In genomic region chr17:5077781-5078105, GRCh38 we compare ENCODE assay signal across 8 cellular contexts. TPM values are rescaled to one million over a fixed set of nuclear protein-coding genes. Genes with fewer than 3 reads are reported as not detected.
DNase-seq lines count a peak whose midpoint lies in the region; ATAC-seq and TF ChIP-seq lines count a peak whose summit lies in the region.

No MANE protein-coding gene starts in this region.

- no peak for TF ChIP-seq EP300 in stomach (IDR thresholded peaks at IDR 0.05)

- peak overlapping the region; percentile 4 to 93 (median 62) for H3K4me3 ChIP-seq in adrenal gland
- peak overlapping the region; percentile 71 to 94 (median 84) for H3K4me3 ChIP-seq in stomach

- intact Hi-C loops in adrenal gland (cut with DNase I) (no loop called here), stomach (cut with DNase I; ENCODE audit: low total_unique reads) (no loop called here)

- H3K27ac ChIP-seq in adrenal gland: peak overlapping the region in 4 of 5 donors; percentile 2 to 83 (median 42)
- H3K27ac ChIP-seq in stomach: peak overlapping the region; percentile 79 to 88 (median 82)

- DNase-seq in adrenal gland (peak in 1 of 7 donors; percentile 20), inferior parietal cortex (ENCODE audit: extremely low spot score) (peak; percentile 72), stomach (no peak), CD1c-positive myeloid dendritic cell (ENCODE audit: extremely low spot score) (no peak), GOT3 (lab: John Stamatoyannopoulos, UW) (no peak)
- DNase-seq in stimulated activated CD4-positive, alpha-beta T cell treated with anti-CD3 and anti-CD28 coated beads, Interleukin-2, amount 100 ng/mL, for 48 hours: no peak
- no peak for DNase-seq in activated CD4-positive, CD25-positive, alpha-beta regulatory T cell (lab: John Stamatoyannopoulos, UW)

- TF ChIP-seq POLR2A in adrenal gland (IDR thresholded peaks at IDR 0.05) (no peak), stomach (IDR thresholded peaks at IDR 0.05) (no peak)

- TF ChIP-seq CTCF in adrenal gland (IDR thresholded peaks at IDR 0.05) (no peak), stomach (IDR thresholded peaks at IDR 0.05) (no peak)

- ATAC-seq in HG03039 (IDR thresholded peaks at IDR 0.05; ENCODE audit: unreplicated experiment): peak; percentile 12

- H3K36me3 ChIP-seq in adrenal gland (replicated peaks in 1 of 2) (no peaks in the 10 kb centered on the region), stomach (peaks cover 0 to 17% (median 5%) of the 10 kb centered on the region in 4 donors)

- WGBS in adrenal gland, 4 donors: 9 to 37% (median 13%) methylated on average over 10 to 14 of the region's 14 CpGs
- WGBS in stomach, 5 donors: 23 to 37% (median 29%) methylated on average over 14 of the region's 14 CpGs

- H3K9me3 ChIP-seq in adrenal gland (replicated peaks in 1 of 3) (no peaks in the 10 kb centered on the region), stomach (peaks cover 0 to 10% (median under 1%) of the 10 kb centered on the region in 4 donors)

- H3K27me3 ChIP-seq in adrenal gland (no peaks in the 10 kb centered on the region), stomach (no peaks in the 10 kb centered on the region)

- H3K4me1 ChIP-seq in adrenal gland (replicated peaks in 1 of 2) (peaks cover 4 to 9% of the 10 kb centered on the region in 2 donors), stomach (peaks cover 16 to 29% (median 21%) of the 10 kb centered on the region in 4 donors)

RNA-seq across cellular contexts. Expression of gene ZFP3, which starts 0.5 kb away (rescaled TPM):
- total RNA-seq in adrenal gland (1 to 10 TPM; 2.9 to 6.9 (median 4.4) TPM), stomach (10 to 100 TPM in 1 of 5 donors, 1 to 10 TPM in 4; 2.9 to 15.2 (median 6.6) TPM)
- polyA plus RNA-seq in adrenal gland (1 to 10 TPM; 1.6 to 8.4 (median 1.8) TPM), stomach (1 to 10 TPM; 1.7 to 2.6 (median 1.7) TPM)

RNA-seq across cellular contexts. Expression of gene ZNF232, which starts 33.9 kb away (rescaled TPM):
- total RNA-seq in adrenal gland: 1 to 10 TPM; 3.6 to 7.4 (median 6.2) TPM
- 10 to 100 TPM in 1 of 3 donors, 1 to 10 TPM in 2; 4.9 to 14.6 (median 7.1) TPM for polyA plus RNA-seq in adrenal gland
- total RNA-seq in stomach: 1 to 10 TPM in 4 of 5 donors, under 1 TPM in 1; 0.58 to 8.0 (median 7.5) TPM
- polyA plus RNA-seq in stomach: 10 to 100 TPM in 1 of 3 donors, 1 to 10 TPM in 2; 6.9 to 11.8 (median 7.0) TPM

RNA-seq across cellular contexts. Expression of gene USP6, which starts 38.1 kb away (rescaled TPM):
- total RNA-seq in adrenal gland: under 1 TPM in 5 of 8 donors, not detected in 3; 0.04 to 0.40 (median 0.14) TPM
- polyA plus RNA-seq in adrenal gland: under 1 TPM; 0.07 to 0.08 (median 0.07) TPM
- under 1 TPM in 2 of 5 donors, not detected in 3; 0.18 to 0.45 TPM for total RNA-seq in stomach
- under 1 TPM in 1 of 3 donors, not detected in 2; 0.05 TPM for polyA plus RNA-seq in stomach

RNA-seq across cellular contexts. Expression of gene SLC52A1, which starts 42.5 kb away (rescaled TPM):
- total RNA-seq in adrenal gland (under 1 TPM in 1 of 8 donors, not detected in 7; 0.40 TPM), stomach (not detected)
- polyA plus RNA-seq in adrenal gland (under 1 TPM in 1 of 3 donors, not detected in 2; 0.24 TPM), stomach (1 to 10 TPM in 1 of 3 donors, not detected in 2; 1.0 TPM)
